Comparison of ENCODE assay signal across 1 cellular context in the genomic region with DNA sequence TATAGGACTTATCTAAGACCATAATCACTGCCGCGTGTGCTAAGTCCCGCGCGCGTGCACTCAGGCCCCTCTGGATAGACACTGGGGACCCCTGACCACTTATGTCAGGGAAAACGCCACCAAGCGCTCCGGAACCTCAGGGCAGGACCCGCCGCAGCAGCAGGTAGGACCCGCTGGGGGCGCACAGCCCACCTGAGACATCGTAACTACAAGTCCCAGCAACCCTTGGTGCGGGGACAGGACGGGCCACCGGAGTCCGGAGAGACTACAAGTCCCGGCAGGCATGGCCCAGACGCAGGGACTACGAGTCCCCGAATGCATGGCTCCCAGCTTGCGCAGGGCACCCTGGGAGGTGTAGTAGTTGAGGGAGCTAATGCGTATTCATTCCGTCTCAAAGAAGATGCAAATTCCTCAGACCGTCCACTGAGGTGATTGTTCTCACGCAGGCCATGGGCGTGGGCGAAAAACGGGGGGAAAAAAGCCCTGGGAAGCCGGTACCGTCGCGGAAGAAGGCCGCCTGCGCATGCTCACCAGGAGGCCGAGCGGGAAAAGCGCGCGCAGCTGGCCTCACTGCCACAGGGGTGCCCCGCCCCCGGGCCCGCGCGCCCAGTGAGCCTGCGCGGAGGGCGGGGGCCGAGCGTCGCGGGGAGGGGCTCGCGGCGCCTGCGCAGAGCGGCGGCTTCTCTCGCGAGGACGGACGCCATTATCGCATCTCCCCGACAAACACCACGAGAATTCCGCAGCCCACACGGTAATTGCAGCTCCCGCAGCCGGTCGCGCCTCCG.
TF ChIP-seq lines count a peak whose summit lies in the region.

Gene BANP, plus strand, starts transcription at position 670 of the 785 bp plus-strand sequence. CDS start 23,682 bp downstream, outside the sequence.

TF ChIP-seq in HEK293, 187 proteins besides CTCF, POLR2A, EP300 and RAD21 (continued from another document and continues in another):
- no peak for TF ChIP-seq PRDM6 (tag by site-specific recombination; IDR thresholded peaks at IDR 0.05)
- peak; percentile 48; the same call in 1 of the 2 replicates for TF ChIP-seq EGR2 (tag by site-specific recombination; IDR thresholded peaks at IDR 0.05; ENCODE audit: low read depth)
- peak; percentile 97 for TF ChIP-seq ZNF660 (tag by site-specific recombination; IDR thresholded peaks at IDR 0.05)
- TF ChIP-seq ZNF423 (tag by site-specific recombination; IDR thresholded peaks at IDR 0.05) = no peak
- 0 out of 2 replicates have a peak, but pooled peaks have one; percentile 29 for TF ChIP-seq ZNF18 (tag by site-specific recombination; IDR thresholded peaks at IDR 0.05)
- TF ChIP-seq ZBTB6 (tag by site-specific recombination; IDR thresholded peaks at IDR 0.05) = 0 out of 2 replicates have a peak, but pooled peaks have one; percentile 6
- TF ChIP-seq ZNF558 (tag by site-specific recombination; IDR thresholded peaks at IDR 0.05) = no peak
- peak; percentile 98 for TF ChIP-seq ZXDB (tag by site-specific recombination; IDR thresholded peaks at IDR 0.05)
- TF ChIP-seq ZNF175 (tag by site-specific recombination; IDR thresholded peaks at IDR 0.05) = no peak
- no peak for TF ChIP-seq PRDM2 (tag by site-specific recombination; IDR thresholded peaks at IDR 0.05; ENCODE audit: borderline replicate concordance)
- TF ChIP-seq, protein P1, sequence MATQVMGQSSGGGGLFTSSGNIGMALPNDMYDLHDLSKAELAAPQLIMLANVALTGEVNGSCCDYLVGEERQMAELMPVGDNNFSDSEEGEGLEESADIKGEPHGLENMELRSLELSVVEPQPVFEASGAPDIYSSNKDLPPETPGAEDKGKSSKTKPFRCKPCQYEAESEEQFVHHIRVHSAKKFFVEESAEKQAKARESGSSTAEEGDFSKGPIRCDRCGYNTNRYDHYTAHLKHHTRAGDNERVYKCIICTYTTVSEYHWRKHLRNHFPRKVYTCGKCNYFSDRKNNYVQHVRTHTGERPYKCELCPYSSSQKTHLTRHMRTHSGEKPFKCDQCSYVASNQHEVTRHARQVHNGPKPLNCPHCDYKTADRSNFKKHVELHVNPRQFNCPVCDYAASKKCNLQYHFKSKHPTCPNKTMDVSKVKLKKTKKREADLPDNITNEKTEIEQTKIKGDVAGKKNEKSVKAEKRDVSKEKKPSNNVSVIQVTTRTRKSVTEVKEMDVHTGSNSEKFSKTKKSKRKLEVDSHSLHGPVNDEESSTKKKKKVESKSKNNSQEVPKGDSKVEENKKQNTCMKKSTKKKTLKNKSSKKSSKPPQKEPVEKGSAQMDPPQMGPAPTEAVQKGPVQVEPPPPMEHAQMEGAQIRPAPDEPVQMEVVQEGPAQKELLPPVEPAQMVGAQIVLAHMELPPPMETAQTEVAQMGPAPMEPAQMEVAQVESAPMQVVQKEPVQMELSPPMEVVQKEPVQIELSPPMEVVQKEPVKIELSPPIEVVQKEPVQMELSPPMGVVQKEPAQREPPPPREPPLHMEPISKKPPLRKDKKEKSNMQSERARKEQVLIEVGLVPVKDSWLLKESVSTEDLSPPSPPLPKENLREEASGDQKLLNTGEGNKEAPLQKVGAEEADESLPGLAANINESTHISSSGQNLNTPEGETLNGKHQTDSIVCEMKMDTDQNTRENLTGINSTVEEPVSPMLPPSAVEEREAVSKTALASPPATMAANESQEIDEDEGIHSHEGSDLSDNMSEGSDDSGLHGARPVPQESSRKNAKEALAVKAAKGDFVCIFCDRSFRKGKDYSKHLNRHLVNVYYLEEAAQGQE (tag by site-specific recombination; IDR thresholded peaks at IDR 0.05) = no peak
- TF ChIP-seq ZNF266 (tag by site-specific recombination; IDR thresholded peaks at IDR 0.05; ENCODE audit: low read depth) = no peak
- no peak for TF ChIP-seq ZNF184 (tag by site-specific recombination; IDR thresholded peaks at IDR 0.05)
- no peak for TF ChIP-seq ZNF677 (tag by site-specific recombination; IDR thresholded peaks at IDR 0.05)
- TF ChIP-seq ZNF76 (tag by site-specific recombination; IDR thresholded peaks at IDR 0.05; ENCODE audit: borderline replicate concordance, low read depth) = peak; percentile 100
- TF ChIP-seq YY2 (tag by site-specific recombination; IDR thresholded peaks at IDR 0.05) = peak; percentile 94
- peak; percentile 47; the same call in 1 of the 2 replicates for TF ChIP-seq ZBTB48 (tag by site-specific recombination; IDR thresholded peaks at IDR 0.05)
- no peak for TF ChIP-seq HIC1 (tag by site-specific recombination; IDR thresholded peaks at IDR 0.05)
- TF ChIP-seq ZNF549 (tag by site-specific recombination; IDR thresholded peaks at IDR 0.05) = no peak
- TF ChIP-seq, protein P2, sequence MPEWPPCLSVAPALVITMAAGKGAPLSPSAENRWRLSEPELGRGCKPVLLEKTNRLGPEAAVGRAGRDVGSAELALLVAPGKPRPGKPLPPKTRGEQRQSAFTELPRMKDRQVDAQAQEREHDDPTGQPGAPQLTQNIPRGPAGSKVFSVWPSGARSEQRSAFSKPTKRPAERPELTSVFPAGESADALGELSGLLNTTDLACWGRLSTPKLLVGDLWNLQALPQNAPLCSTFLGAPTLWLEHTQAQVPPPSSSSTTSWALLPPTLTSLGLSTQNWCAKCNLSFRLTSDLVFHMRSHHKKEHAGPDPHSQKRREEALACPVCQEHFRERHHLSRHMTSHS (tag by site-specific recombination; IDR thresholded peaks at IDR 0.05) = no peak
- TF ChIP-seq ZNF157 (tag by site-specific recombination; IDR thresholded peaks at IDR 0.05) = no peak
- TF ChIP-seq ZNF776 (tag by site-specific recombination; IDR thresholded peaks at IDR 0.05; ENCODE audit: borderline replicate concordance) = no peak
- TF ChIP-seq, protein P3, sequence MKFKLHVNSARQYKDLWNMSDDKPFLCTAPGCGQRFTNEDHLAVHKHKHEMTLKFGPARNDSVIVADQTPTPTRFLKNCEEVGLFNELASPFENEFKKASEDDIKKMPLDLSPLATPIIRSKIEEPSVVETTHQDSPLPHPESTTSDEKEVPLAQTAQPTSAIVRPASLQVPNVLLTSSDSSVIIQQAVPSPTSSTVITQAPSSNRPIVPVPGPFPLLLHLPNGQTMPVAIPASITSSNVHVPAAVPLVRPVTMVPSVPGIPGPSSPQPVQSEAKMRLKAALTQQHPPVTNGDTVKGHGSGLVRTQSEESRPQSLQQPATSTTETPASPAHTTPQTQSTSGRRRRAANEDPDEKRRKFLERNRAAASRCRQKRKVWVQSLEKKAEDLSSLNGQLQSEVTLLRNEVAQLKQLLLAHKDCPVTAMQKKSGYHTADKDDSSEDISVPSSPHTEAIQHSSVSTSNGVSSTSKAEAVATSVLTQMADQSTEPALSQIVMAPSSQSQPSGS (tag by site-specific recombination; IDR thresholded peaks at IDR 0.05; ENCODE audit: low read depth) = no peak
- no peak for TF ChIP-seq ZNF132 (tag by site-specific recombination; IDR thresholded peaks at IDR 0.05; ENCODE audit: borderline replicate concordance)
- TF ChIP-seq, protein P4, sequence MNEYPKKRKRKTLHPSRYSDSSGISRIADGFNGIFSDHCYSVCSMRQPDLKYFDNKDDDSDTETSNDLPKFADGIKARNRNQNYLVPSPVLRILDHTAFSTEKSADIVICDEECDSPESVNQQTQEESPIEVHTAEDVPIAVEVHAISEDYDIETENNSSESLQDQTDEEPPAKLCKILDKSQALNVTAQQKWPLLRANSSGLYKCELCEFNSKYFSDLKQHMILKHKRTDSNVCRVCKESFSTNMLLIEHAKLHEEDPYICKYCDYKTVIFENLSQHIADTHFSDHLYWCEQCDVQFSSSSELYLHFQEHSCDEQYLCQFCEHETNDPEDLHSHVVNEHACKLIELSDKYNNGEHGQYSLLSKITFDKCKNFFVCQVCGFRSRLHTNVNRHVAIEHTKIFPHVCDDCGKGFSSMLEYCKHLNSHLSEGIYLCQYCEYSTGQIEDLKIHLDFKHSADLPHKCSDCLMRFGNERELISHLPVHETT (tag by site-specific recombination; IDR thresholded peaks at IDR 0.05) = peak; percentile 71; the same call in 1 of the 2 replicates
- 0 out of 2 replicates have a peak, but pooled peaks have one; percentile 66 for TF ChIP-seq HOXC10 (CRISPR knock-in tag; IDR thresholded peaks at IDR 0.05)
- TF ChIP-seq MEIS1 (CRISPR knock-in tag; IDR thresholded peaks at IDR 0.05; ENCODE audit: borderline replicate concordance) = no peak
- TF ChIP-seq ZNF654 (tag by site-specific recombination; IDR thresholded peaks at IDR 0.05; ENCODE audit: low read depth) = no peak
